ENCODE assay signal across 30 cellular contexts in the genomic region with DNA sequence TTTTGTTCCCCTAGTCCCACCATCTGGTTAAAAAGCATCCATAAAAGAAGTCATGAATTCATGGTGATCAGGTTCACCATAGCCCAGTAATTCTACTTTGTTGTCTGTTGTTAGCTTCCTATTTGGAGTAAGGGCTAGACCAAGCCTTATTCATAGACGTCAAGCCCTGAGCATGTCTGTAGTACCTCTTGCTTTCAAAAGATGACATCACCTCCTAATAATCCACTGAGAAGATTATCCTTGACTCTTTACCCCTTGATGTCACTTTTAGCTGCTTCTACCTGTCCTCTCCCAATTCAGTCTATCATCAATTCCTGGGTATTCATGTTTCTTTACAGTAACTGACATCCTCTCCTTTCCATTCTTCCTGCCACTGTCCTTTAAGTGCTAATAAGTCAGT.
"Had no signal": no experiment of that assay in that cellular context is flagged by ENCODE, and none has a peak within 500 bp of the region (broad histone marks: within the 10 kb centered on the region; RNA-seq: fewer than 3 reads in every experiment).

No MANE protein-coding gene starts in this region.

- H3K9me3 Mint-ChIP-seq: activated CD8-positive, alpha-beta T cell treated with anti-CD3 and anti-CD28 coated beads for 36 hours; activated T-helper 1 cell treated with anti-CD3 and anti-CD28 coated beads, Interleukin-12 subunit alpha, Interleukin-12 subunit beta, Interleukin-2, Interleukin-4 antibody, amounts not matched to agents 30 ng/mL and 10 ng/mL and 1 ng/mL, durations not matched to agents 14 hours and 24 hours and 36 hours; neural progenitor cell; stimulated activated naive B cell treated with anti-CD40 and anti-IgM and Interleukin-4, amounts not matched to agents 10 μg/mL and 1 μg/mL and 100 μg/mL, for 72 hours; T-helper 2 cell treated with Interferon-gamma antibody and Interleukin-4, amounts not matched to agents 5 μg/mL and 100 μg/mL, for 36 hours had no signal

- H3K9me3 ChIP-seq: body of pancreas, esophagus muscularis mucosa, heart right ventricle, lower lobe of right lung, transverse colon, vagina had no signal

- H3K4me3 ChIP-seq: body of pancreas, esophagus muscularis mucosa, heart right ventricle, lower lobe of right lung, neural progenitor cell, transverse colon, vagina had no signal

- H3K4me1 ChIP-seq: body of pancreas, esophagus muscularis mucosa, heart right ventricle, lower lobe of right lung, transverse colon, vagina had no signal

- H3K27ac Mint-ChIP-seq: activated CD4-positive, alpha-beta T cell treated with anti-CD3 and anti-CD28 coated beads, Interleukin-2, amount 10 ng/mL, durations not matched to agents 7 days and 5 days; activated CD8-positive, alpha-beta memory T cell treated with anti-CD3 and anti-CD28 coated beads, Interleukin-2, amount 10 ng/mL, durations not matched to agents 7 days and 5 days; activated CD8-positive, alpha-beta T cell treated with anti-CD3 and anti-CD28 coated beads for 36 hours; activated T-helper 1 cell treated with anti-CD3 and anti-CD28 coated beads, Interleukin-12 subunit alpha, Interleukin-12 subunit beta, Interleukin-2, Interleukin-4 antibody, amounts not matched to agents 30 ng/mL and 10 ng/mL and 1 ng/mL, durations not matched to agents 14 hours and 24 hours and 36 hours; naive thymus-derived CD4-positive, alpha-beta T cell; neural progenitor cell; stimulated activated naive B cell treated with anti-CD40 and anti-IgM and Interleukin-4, amounts not matched to agents 10 μg/mL and 1 μg/mL and 100 μg/mL, for 72 hours; T-helper 2 cell treated with Interferon-gamma antibody and Interleukin-4, amounts not matched to agents 5 μg/mL and 100 μg/mL, for 36 hours had no signal

- H3K4me2 ChIP-seq: neural progenitor cell had no signal

- H3K27ac ChIP-seq: body of pancreas, esophagus muscularis mucosa, heart right ventricle, lower lobe of right lung, neural progenitor cell, transverse colon, vagina, WERI-Rb-1 had no signal

- DNase-seq: activated CD4-positive, alpha-beta T cell treated with anti-CD3 and anti-CD28 coated beads, Interleukin-2, amount 10 ng/mL, durations not matched to agents 7 days and 5 days; activated CD4-positive, CD25-positive, alpha-beta regulatory T cell treated with anti-CD3 and anti-CD28 coated beads, Interleukin-2, amount 50 U/mL, for 72 hours; activated CD8-positive, alpha-beta memory T cell treated with anti-CD3 and anti-CD28 coated beads, Interleukin-2, amount 10 ng/mL, durations not matched to agents 7 days and 5 days; activated CD8-positive, alpha-beta T cell treated with anti-CD3 and anti-CD28 coated beads for 36 hours; activated gamma-delta T cell; activated naive CD4-positive, alpha-beta T cell treated with anti-CD3 and anti-CD28 coated beads, Interleukin-2, amount 50 U/mL, for 16 hours; anterior cingulate cortex; body of pancreas; central memory CD4-positive, alpha-beta T cell; dermis blood vessel endothelial cell; effector CD8-positive, alpha-beta T cell; heart right ventricle; kidney; lower lobe of right lung; naive thymus-derived CD4-positive, alpha-beta T cell; posterior cingulate gyrus; small intestine; stimulated activated CD4-positive, alpha-beta T cell treated with anti-CD3 and anti-CD28 coated beads, Interleukin-15, amount 100 ng/mL, for 24 hours; stimulated activated CD4-positive, alpha-beta T cell treated with anti-CD3 and anti-CD28 coated beads, Interleukin-2, amount 100 ng/mL, for 48 hours; stimulated activated CD8-positive, alpha-beta memory T cell treated with anti-CD3 and anti-CD28 coated beads, Interleukin-4, amount 100 ng/mL, for 48 hours; stimulated activated naive B cell treated with anti-CD40 and anti-IgM and Interleukin-4, amounts not matched to agents 10 μg/mL and 1 μg/mL and 100 μg/mL, for 72 hours; transverse colon; WERI-Rb-1 had no signal

- H3K4me3 Mint-ChIP-seq: activated CD4-positive, alpha-beta T cell treated with anti-CD3 and anti-CD28 coated beads, Interleukin-2, amount 10 ng/mL, durations not matched to agents 7 days and 5 days; activated CD8-positive, alpha-beta memory T cell treated with anti-CD3 and anti-CD28 coated beads, Interleukin-2, amount 10 ng/mL, durations not matched to agents 7 days and 5 days; activated CD8-positive, alpha-beta T cell treated with anti-CD3 and anti-CD28 coated beads for 36 hours; activated T-helper 1 cell treated with anti-CD3 and anti-CD28 coated beads, Interleukin-12 subunit alpha, Interleukin-12 subunit beta, Interleukin-2, Interleukin-4 antibody, amounts not matched to agents 30 ng/mL and 10 ng/mL and 1 ng/mL, durations not matched to agents 14 hours and 24 hours and 36 hours; naive thymus-derived CD4-positive, alpha-beta T cell; neural progenitor cell; stimulated activated naive B cell treated with anti-CD40 and anti-IgM and Interleukin-4, amounts not matched to agents 10 μg/mL and 1 μg/mL and 100 μg/mL, for 72 hours; T-helper 2 cell treated with Interferon-gamma antibody and Interleukin-4, amounts not matched to agents 5 μg/mL and 100 μg/mL, for 36 hours had no signal

- H3K4me1 Mint-ChIP-seq: activated CD4-positive, alpha-beta T cell treated with anti-CD3 and anti-CD28 coated beads, Interleukin-2, amount 10 ng/mL, durations not matched to agents 7 days and 5 days; activated CD8-positive, alpha-beta memory T cell treated with anti-CD3 and anti-CD28 coated beads, Interleukin-2, amount 10 ng/mL, durations not matched to agents 7 days and 5 days; naive thymus-derived CD4-positive, alpha-beta T cell; stimulated activated naive B cell treated with anti-CD40 and anti-IgM and Interleukin-4, amounts not matched to agents 10 μg/mL and 1 μg/mL and 100 μg/mL, for 72 hours had no signal

- ATAC-seq: activated CD8-positive, alpha-beta memory T cell treated with anti-CD3 and anti-CD28 coated beads, Interleukin-2, amount 10 ng/mL, durations not matched to agents 7 days and 5 days; activated CD8-positive, alpha-beta T cell treated with anti-CD3 and anti-CD28 coated beads for 36 hours; body of pancreas; heart right ventricle; left lobe of liver; lower lobe of right lung; naive thymus-derived CD4-positive, alpha-beta T cell; sciatic nerve; stimulated activated naive B cell treated with anti-CD40 and anti-IgM and Interleukin-4, amounts not matched to agents 10 μg/mL and 1 μg/mL and 100 μg/mL, for 72 hours had no signal

- FAIRE-seq: kidney, small intestine had no signal

- H3K36me3 Mint-ChIP-seq: activated CD8-positive, alpha-beta memory T cell treated with anti-CD3 and anti-CD28 coated beads, Interleukin-2, amount 10 ng/mL, durations not matched to agents 7 days and 5 days; neural progenitor cell; stimulated activated naive B cell treated with anti-CD40 and anti-IgM and Interleukin-4, amounts not matched to agents 10 μg/mL and 1 μg/mL and 100 μg/mL, for 72 hours had no signal
